ENCODE assay signal across 16 cellular contexts in the genomic region with DNA sequence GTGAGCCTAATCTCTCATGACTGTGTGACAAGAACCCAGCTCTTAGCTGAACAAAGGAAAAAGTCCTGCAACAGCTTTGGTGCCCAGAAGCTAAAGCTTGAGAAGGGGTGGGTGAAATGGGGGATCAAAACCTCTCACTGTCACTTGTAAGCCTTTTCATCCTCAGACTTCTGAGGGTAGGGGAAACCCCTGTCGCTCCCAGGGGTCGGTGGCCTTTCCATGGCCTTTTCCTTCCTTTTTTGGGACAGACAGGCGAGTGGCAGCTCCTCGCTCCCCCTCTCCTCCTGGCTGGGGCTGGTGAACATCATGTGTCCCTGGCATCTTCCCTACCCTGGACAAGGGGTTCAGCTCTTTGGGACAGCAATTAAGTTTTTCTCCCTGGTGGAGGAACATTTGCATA.
DNase-seq lines count a peak whose midpoint lies in the region; ATAC-seq lines count a peak whose summit lies in the region.
"Had no signal": no experiment of that assay in that cellular context is flagged by ENCODE, and none has a peak within 500 bp of the region (broad histone marks: within the 10 kb centered on the region; RNA-seq: fewer than 3 reads in every experiment).

No MANE protein-coding gene starts in this region.

- no peak overlapping the region for H3K4me3 ChIP-seq in H7 (ENCODE audit: insufficient read depth, low read depth, low read length)
- H3K4me3 ChIP-seq: BLaER1 treated with 17β-estradiol and CSF1 and Interleukin-3, amounts not matched to agents 10 nM and 100 nM had no signal

- DNase-seq in H7 (peak; percentile 0), ecto neural progenitor cell (ENCODE audit: low spot score) (peak; percentile 56), iPS-NIHi7 (ENCODE audit: extremely low spot score) (peak; percentile 12), retina (peak; percentile 3), NCI-H146 treated with DMSO at 0.1 percent for 48 hours (lab: John Stamatoyannopoulos, UW; ENCODE audit: unreplicated experiment) (no peak)
- DNase-seq: Calu3; CD8-positive, alpha-beta T cell; DMS 273 treated with DMSO at 0.1 percent for 48 hours; DMS53; DND-41; EL; HFFc6 had no signal

- no peaks in the 10 kb centered on the region for H3K36me3 ChIP-seq in H7 (replicated peaks; ENCODE audit: control insufficient read depth, insufficient read depth, low read length)
- H3K36me3 ChIP-seq: BLaER1 treated with 17β-estradiol and CSF1 and Interleukin-3, amounts not matched to agents 10 nM and 100 nM had no signal

- ATAC-seq in GM19035 (IDR thresholded peaks at IDR 0.05; ENCODE audit: unreplicated experiment): no peak
- no peak for ATAC-seq in GM21515 (IDR thresholded peaks at IDR 0.05; ENCODE audit: unreplicated experiment)
- ATAC-seq: CD8-positive, alpha-beta T cell; HCT116 had no signal

- no peaks in the 10 kb centered on the region for H3K27me3 ChIP-seq in H7 (ENCODE audit: control insufficient read depth, insufficient read depth, low read length)
